In the genomic region with DNA sequence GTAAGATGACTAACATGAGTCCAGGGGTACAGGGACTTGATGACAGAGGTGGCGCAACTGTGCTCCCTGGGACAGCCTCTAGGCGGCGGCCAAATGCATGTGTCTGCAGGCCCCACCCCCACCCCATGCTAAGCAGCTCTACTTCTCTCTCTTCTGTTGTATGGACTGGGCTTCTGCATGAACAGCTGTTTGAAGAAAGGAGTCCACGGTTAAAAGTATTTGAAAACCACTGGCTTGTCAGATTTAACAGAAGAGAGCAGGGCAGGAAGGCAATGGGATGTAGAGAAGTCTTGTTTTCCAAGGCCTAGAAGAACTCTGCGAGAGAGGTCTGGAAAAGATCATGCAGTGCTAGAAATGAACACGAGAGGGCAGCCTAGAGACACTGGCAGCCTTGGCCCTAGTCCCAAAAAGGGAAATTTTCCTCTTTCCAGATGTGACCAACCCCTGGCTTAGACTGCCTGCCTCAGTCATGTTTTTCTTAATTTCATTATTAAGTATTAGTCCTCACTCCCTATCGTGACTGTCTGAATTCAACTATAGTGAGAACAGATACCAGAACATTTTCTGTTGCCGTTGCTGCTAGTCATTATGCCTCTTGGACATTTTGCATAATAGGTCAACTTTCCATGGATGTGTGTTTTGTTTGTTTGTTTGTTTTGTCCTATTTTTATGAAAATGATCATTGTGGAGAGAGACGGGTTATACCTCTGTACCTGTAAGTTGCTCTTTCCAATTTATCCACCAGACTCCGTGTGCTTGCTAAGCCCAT, we compare ENCODE assay signal across 1 cellular context.
TF ChIP-seq lines count a peak whose summit lies in the region.

No MANE protein-coding gene starts in this region.

TF ChIP-seq in HepG2, 621 proteins besides CTCF, POLR2A, EP300 and RAD21 (continued from another document and continues in another):
- TF ChIP-seq, protein P1, sequence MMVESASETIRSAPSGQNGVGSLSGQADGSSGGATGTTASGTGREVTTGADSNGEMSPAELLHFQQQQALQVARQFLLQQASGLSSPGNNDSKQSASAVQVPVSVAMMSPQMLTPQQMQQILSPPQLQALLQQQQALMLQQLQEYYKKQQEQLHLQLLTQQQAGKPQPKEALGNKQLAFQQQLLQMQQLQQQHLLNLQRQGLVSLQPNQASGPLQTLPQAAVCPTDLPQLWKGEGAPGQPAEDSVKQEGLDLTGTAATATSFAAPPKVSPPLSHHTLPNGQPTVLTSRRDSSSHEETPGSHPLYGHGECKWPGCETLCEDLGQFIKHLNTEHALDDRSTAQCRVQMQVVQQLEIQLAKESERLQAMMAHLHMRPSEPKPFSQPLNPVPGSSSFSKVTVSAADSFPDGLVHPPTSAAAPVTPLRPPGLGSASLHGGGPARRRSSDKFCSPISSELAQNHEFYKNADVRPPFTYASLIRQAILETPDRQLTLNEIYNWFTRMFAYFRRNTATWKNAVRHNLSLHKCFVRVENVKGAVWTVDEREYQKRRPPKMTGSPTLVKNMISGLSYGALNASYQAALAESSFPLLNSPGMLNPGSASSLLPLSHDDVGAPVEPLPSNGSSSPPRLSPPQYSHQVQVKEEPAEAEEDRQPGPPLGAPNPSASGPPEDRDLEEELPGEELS (CRISPR knock-in tag; IDR thresholded peaks at IDR 0.05), result no peak
- no peak for TF ChIP-seq ZNF713 (CRISPR knock-in tag; IDR thresholded peaks at IDR 0.05)
- no peak for TF ChIP-seq RXRB (CRISPR knock-in tag; IDR thresholded peaks at IDR 0.05; ENCODE audit: borderline replicate concordance)
- TF ChIP-seq, protein P2, sequence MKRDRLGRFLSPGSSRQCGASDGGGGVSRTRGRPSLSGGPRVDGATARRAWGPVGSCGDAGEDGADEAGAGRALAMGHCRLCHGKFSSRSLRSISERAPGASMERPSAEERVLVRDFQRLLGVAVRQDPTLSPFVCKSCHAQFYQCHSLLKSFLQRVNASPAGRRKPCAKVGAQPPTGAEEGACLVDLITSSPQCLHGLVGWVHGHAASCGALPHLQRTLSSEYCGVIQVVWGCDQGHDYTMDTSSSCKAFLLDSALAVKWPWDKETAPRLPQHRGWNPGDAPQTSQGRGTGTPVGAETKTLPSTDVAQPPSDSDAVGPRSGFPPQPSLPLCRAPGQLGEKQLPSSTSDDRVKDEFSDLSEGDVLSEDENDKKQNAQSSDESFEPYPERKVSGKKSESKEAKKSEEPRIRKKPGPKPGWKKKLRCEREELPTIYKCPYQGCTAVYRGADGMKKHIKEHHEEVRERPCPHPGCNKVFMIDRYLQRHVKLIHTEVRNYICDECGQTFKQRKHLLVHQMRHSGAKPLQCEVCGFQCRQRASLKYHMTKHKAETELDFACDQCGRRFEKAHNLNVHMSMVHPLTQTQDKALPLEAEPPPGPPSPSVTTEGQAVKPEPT (CRISPR knock-in tag; IDR thresholded peaks at IDR 0.05; ENCODE audit: low read depth), result no peak
- TF ChIP-seq, protein P3, sequence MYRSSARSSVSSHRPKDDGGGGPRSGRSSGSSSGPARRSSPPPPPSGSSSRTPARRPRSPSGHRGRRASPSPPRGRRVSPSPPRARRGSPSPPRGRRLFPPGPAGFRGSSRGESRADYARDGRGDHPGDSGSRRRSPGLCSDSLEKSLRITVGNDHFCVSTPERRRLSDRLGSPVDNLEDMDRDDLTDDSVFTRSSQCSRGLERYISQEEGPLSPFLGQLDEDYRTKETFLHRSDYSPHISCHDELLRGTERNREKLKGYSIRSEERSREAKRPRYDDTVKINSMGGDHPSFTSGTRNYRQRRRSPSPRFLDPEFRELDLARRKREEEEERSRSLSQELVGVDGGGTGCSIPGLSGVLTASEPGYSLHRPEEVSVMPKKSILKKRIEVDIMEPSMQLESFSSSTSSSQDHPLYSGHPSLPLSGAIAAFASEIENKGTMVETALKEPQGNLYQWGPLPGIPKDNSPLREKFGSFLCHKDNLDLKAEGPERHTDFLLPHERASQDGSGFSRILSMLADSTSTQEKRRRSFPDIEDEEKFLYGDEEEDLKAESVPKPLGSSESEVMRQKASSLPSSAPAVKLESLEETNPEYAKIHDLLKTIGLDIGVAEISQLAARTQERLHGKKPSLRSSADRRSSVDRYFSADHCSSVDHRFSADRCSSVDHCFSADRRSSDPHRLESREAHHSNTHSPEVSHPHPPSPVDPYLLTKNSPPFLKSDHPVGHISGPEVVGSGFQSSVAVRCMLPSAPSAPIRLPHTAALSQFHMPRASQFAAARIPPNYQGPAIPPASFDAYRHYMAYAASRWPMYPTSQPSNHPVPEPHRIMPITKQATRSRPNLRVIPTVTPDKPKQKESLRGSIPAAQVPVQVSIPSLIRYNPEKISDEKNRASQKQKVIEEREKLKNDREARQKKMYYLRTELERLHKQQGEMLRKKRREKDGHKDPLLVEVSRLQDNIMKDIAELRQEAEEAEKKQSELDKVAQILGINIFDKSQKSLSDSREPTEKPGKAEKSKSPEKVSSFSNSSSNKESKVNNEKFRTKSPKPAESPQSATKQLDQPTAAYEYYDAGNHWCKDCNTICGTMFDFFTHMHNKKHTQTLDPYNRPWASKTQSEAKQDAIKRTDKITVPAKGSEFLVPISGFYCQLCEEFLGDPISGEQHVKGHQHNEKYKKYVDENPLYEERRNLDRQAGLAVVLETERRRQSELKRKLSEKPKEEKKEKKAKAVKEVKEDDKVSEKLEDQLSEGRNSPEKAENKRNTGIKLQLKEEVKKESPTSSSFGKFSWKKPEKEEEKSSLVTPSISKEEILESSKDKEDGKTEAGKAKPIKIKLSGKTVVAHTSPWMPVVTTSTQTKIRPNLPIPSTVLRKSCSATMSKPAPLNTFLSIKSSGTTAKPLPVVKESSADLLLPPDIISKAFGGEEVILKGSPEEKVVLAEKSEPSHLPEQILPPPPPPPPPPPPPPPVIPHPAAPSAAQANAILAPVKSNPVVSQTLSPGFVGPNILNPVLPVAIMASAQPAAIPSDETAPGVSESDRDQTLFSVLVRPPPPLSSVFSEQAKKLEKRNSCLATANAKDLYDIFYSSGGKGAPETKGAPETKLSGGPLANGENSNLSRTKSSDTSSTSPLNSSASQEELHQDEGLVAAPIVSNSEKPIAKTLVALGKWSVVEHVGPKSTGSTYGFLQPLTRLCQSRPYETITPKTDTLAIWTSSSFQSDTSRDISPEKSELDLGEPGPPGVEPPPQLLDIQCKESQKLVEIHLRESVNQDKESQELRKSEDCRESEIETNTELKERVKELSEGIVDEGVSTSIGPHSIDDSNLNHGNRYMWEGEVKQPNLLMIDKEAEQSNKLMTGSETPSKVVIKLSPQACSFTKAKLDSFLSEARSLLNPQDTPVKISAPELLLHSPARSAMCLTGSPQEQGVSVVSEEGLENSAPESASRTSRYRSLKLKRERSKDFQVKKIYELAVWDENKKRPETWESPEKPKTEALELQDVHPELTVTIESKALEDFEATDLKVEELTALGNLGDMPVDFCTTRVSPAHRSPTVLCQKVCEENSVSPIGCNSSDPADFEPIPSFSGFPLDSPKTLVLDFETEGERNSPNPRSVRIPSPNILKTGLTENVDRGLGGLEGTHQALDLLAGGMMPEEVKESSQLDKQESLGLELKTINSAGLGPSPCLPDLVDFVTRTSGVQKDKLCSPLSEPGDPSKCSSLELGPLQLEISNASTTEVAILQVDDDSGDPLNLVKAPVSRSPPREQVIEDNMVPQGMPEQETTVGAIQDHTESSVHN (CRISPR knock-in tag; IDR thresholded peaks at IDR 0.05), result no peak
- TF ChIP-seq ZC3H4 (CRISPR knock-in tag; IDR thresholded peaks at IDR 0.05; ENCODE audit: borderline replicate concordance), result no peak
- no peak for TF ChIP-seq GTF3A (CRISPR knock-in tag; conservative IDR thresholded peaks at IDR 0.05)
- TF ChIP-seq, protein P4, sequence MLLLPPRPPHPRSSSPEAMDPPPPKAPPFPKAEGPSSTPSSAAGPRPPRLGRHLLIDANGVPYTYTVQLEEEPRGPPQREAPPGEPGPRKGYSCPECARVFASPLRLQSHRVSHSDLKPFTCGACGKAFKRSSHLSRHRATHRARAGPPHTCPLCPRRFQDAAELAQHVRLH (CRISPR knock-in tag; IDR thresholded peaks at IDR 0.05; ENCODE audit: borderline replicate concordance, low read depth), result peak; percentile 38; the same call in 1 of the 2 replicates
- TF ChIP-seq KDM2A (CRISPR knock-in tag; IDR thresholded peaks at IDR 0.05; ENCODE audit: borderline replicate concordance, low read depth), result no peak
- TF ChIP-seq ASH2L (IDR thresholded peaks at IDR 0.05; ENCODE audit: insufficient read length, low read depth, low read length), result no peak
- no peak for TF ChIP-seq ZNF7 (CRISPR knock-in tag; IDR thresholded peaks at IDR 0.05)
- no peak for TF ChIP-seq ZSCAN29 (CRISPR knock-in tag; conservative IDR thresholded peaks at IDR 0.05)
- no peak for TF ChIP-seq ZNF556 (CRISPR knock-in tag; IDR thresholded peaks at IDR 0.05; ENCODE audit: borderline replicate concordance)
- 0 out of 2 replicates have a peak, but pooled peaks have one; percentile 20 for TF ChIP-seq SRF (IDR thresholded peaks at IDR 0.05; ENCODE audit: low read depth, low read length)
- TF ChIP-seq, protein P5, sequence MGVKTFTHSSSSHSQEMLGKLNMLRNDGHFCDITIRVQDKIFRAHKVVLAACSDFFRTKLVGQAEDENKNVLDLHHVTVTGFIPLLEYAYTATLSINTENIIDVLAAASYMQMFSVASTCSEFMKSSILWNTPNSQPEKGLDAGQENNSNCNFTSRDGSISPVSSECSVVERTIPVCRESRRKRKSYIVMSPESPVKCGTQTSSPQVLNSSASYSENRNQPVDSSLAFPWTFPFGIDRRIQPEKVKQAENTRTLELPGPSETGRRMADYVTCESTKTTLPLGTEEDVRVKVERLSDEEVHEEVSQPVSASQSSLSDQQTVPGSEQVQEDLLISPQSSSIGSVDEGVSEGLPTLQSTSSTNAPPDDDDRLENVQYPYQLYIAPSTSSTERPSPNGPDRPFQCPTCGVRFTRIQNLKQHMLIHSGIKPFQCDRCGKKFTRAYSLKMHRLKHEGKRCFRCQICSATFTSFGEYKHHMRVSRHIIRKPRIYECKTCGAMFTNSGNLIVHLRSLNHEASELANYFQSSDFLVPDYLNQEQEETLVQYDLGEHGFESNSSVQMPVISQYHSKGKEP (CRISPR knock-in tag; IDR thresholded peaks at IDR 0.05), result no peak
- no peak for TF ChIP-seq SRSF4 (IDR thresholded peaks at IDR 0.05; ENCODE audit: low read depth, low read length, poor library complexity, severe bottlenecking)
- TF ChIP-seq, protein P6, sequence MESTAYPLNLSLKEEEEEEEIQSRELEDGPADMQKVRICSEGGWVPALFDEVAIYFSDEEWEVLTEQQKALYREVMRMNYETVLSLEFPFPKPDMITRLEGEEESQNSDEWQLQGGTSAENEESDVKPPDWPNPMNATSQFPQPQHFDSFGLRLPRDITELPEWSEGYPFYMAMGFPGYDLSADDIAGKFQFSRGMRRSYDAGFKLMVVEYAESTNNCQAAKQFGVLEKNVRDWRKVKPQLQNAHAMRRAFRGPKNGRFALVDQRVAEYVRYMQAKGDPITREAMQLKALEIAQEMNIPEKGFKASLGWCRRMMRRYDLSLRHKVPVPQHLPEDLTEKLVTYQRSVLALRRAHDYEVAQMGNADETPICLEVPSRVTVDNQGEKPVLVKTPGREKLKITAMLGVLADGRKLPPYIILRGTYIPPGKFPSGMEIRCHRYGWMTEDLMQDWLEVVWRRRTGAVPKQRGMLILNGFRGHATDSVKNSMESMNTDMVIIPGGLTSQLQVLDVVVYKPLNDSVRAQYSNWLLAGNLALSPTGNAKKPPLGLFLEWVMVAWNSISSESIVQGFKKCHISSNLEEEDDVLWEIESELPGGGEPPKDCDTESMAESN (CRISPR knock-in tag; conservative IDR thresholded peaks at IDR 0.05), result no peak
- TF ChIP-seq, protein P7, sequence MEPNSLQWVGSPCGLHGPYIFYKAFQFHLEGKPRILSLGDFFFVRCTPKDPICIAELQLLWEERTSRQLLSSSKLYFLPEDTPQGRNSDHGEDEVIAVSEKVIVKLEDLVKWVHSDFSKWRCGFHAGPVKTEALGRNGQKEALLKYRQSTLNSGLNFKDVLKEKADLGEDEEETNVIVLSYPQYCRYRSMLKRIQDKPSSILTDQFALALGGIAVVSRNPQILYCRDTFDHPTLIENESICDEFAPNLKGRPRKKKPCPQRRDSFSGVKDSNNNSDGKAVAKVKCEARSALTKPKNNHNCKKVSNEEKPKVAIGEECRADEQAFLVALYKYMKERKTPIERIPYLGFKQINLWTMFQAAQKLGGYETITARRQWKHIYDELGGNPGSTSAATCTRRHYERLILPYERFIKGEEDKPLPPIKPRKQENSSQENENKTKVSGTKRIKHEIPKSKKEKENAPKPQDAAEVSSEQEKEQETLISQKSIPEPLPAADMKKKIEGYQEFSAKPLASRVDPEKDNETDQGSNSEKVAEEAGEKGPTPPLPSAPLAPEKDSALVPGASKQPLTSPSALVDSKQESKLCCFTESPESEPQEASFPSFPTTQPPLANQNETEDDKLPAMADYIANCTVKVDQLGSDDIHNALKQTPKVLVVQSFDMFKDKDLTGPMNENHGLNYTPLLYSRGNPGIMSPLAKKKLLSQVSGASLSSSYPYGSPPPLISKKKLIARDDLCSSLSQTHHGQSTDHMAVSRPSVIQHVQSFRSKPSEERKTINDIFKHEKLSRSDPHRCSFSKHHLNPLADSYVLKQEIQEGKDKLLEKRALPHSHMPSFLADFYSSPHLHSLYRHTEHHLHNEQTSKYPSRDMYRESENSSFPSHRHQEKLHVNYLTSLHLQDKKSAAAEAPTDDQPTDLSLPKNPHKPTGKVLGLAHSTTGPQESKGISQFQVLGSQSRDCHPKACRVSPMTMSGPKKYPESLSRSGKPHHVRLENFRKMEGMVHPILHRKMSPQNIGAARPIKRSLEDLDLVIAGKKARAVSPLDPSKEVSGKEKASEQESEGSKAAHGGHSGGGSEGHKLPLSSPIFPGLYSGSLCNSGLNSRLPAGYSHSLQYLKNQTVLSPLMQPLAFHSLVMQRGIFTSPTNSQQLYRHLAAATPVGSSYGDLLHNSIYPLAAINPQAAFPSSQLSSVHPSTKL (CRISPR knock-in tag; IDR thresholded peaks at IDR 0.05), result 0 out of 2 replicates have a peak, but pooled peaks have one; percentile 13
- TF ChIP-seq EEA1 (CRISPR knock-in tag; IDR thresholded peaks at IDR 0.05; ENCODE audit: borderline replicate concordance), result no peak
- TF ChIP-seq ZFP37 (CRISPR knock-in tag; IDR thresholded peaks at IDR 0.05; ENCODE audit: borderline replicate concordance), result no peak
- TF ChIP-seq MEIS1 (CRISPR knock-in tag; IDR thresholded peaks at IDR 0.05; ENCODE audit: borderline replicate concordance), result no peak
- TF ChIP-seq ELF1 (CRISPR knock-in tag; IDR thresholded peaks at IDR 0.05), result no peak
- no peak for TF ChIP-seq TAF15 (IDR thresholded peaks at IDR 0.05; ENCODE audit: low read depth, low read length, poor library complexity, severe bottlenecking)
- TF ChIP-seq, protein P8, sequence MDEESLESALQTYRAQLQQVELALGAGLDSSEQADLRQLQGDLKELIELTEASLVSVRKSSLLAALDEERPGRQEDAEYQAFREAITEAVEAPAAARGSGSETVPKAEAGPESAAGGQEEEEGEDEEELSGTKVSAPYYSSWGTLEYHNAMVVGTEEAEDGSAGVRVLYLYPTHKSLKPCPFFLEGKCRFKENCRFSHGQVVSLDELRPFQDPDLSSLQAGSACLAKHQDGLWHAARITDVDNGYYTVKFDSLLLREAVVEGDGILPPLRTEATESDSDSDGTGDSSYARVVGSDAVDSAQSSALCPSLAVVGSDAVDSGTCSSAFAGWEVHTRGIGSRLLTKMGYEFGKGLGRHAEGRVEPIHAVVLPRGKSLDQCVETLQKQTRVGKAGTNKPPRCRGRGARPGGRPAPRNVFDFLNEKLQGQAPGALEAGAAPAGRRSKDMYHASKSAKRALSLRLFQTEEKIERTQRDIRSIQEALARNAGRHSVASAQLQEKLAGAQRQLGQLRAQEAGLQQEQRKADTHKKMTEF (CRISPR knock-in tag; IDR thresholded peaks at IDR 0.05), result 0 out of 2 replicates have a peak, but pooled peaks have one; percentile 28
- no peak for TF ChIP-seq ZNF768 (CRISPR knock-in tag; IDR thresholded peaks at IDR 0.05)
